In genomic region chr2:24721470-24721869, GRCh38 we compare ENCODE assay signal across 9 cellular contexts.
A peak's percentile ranks its signal among the peaks of the same experiment; 100 is the strongest.
DNase-seq lines count a peak whose midpoint lies in the region; ATAC-seq, FAIRE-seq and TF ChIP-seq lines count a peak whose summit lies in the region.
"Had no signal": no experiment of that assay in that cellular context is flagged by ENCODE, and none has a peak within 500 bp of the region (broad histone marks: within the 10 kb centered on the region; RNA-seq: fewer than 3 reads in every experiment).

No MANE protein-coding gene starts in this region.

- H3K36me3 ChIP-seq in upper lobe of right lung = no peaks in the 10 kb centered on the region
- no peaks in the 10 kb centered on the region for H3K36me3 ChIP-seq in CD8-positive, alpha-beta T cell (ENCODE audit: insufficient read depth, low read length)

- peaks cover 9% of the 10 kb centered on the region for H3K4me1 ChIP-seq in upper lobe of right lung
- no peaks in the 10 kb centered on the region for H3K4me1 ChIP-seq in CD8-positive, alpha-beta T cell (ENCODE audit: insufficient read depth, low read length)

- POLR2A ChIA-PET in CD8-positive, alpha-beta T cell (lab: Charles Lee) = no interaction called here

- DNase-seq in GM18507 (ENCODE audit: extremely low spot score, insufficient read length, low read depth) = no peak
- peak; percentile 64 for DNase-seq in NCI-H2171 (lab: John Stamatoyannopoulos, UW)
- peak; percentile 95 for DNase-seq in medulla oblongata (ENCODE audit: extremely low spot score)
- no peak for DNase-seq in upper lobe of right lung
- DNase-seq in CD8-positive, alpha-beta T cell = no peak
- DNase-seq in OCI-M1 (lab: John Stamatoyannopoulos, UW) = no peak

- no peak overlapping the region for H3K27ac Mint-ChIP-seq in CD8-positive, alpha-beta T cell

- peaks cover 43% of the 10 kb centered on the region for H3K36me3 Mint-ChIP-seq in CD8-positive, alpha-beta T cell

- CTCF ChIA-PET in CD8-positive, alpha-beta T cell (lab: Charles Lee) = no interaction called here

- no peak overlapping the region for H3K4me3 Mint-ChIP-seq in CD8-positive, alpha-beta T cell

- peaks cover 2% of the 10 kb centered on the region for H3K4me1 Mint-ChIP-seq in CD8-positive, alpha-beta T cell (ENCODE audit: low read depth)

- H3K4me3 ChIP-seq in upper lobe of right lung = no peak overlapping the region
- H3K4me3 ChIP-seq in CD8-positive, alpha-beta T cell (ENCODE audit: low read depth, low read length) = no peak overlapping the region
- H3K4me3 ChIP-seq: K562 had no signal

- TF ChIP-seq CTCF in upper lobe of right lung (IDR thresholded peaks at IDR 0.05) = no peak
- TF ChIP-seq CTCF in CD8-positive, alpha-beta T cell (IDR thresholded peaks at IDR 0.05) = no peak

- H3K27me3 ChIP-seq in upper lobe of right lung = no peaks in the 10 kb centered on the region
- H3K27me3 ChIP-seq in CD8-positive, alpha-beta T cell (ENCODE audit: insufficient read depth, low read length) = no peaks in the 10 kb centered on the region

- peak; percentile 29 for FAIRE-seq in GM18507 (lab: Jason Lieb, UNC)
- FAIRE-seq: K562 had no signal

- intact Hi-C loops in upper lobe of right lung (cut with DNase I) = no loop called here
- intact Hi-C loops in CD8-positive, alpha-beta T cell (cut with DNase I, micrococcal nuclease) = no loop called here

- H3K9me3 ChIP-seq in upper lobe of right lung = no peaks in the 10 kb centered on the region
- H3K9me3 ChIP-seq in CD8-positive, alpha-beta T cell (ENCODE audit: low read length) = no peaks in the 10 kb centered on the region

- ATAC-seq in upper lobe of right lung (peak; percentile 60), GM19023 (IDR thresholded peaks at IDR 0.05; ENCODE audit: unreplicated experiment) (no peak)
- ATAC-seq in CD8-positive, alpha-beta T cell = no peak
- ATAC-seq: K562 had no signal

- H3K27ac ChIP-seq in cingulate gyrus (ENCODE audit: low read depth, low read length) (peak overlapping the region; percentile 90), upper lobe of right lung (no peak overlapping the region)
- no peak overlapping the region for H3K27ac ChIP-seq in CD8-positive, alpha-beta T cell (ENCODE audit: low read depth, low read length)

- H3K27me3 Mint-ChIP-seq in CD8-positive, alpha-beta T cell (ENCODE audit: low read depth) = no peaks in the 10 kb centered on the region

- no peaks in the 10 kb centered on the region for H3K9me3 Mint-ChIP-seq in CD8-positive, alpha-beta T cell

Comparison
In these comparisons a context has a peak if more than half of its experiments do, and no peak if none do; other contexts are left out.
1. DNase-seq: peak in NCI-H2171 (single experiment) and medulla oblongata (single experiment); none in GM18507 (single experiment), upper lobe of right lung (single experiment), CD8-positive, alpha-beta T cell (0 of 7) and OCI-M1 (single experiment).